Comparison of ENCODE assay signal across 18 cellular contexts in genomic region chr6:137804647-137805046, GRCh38.
A peak's percentile ranks its signal among the peaks of the same experiment; 100 is the strongest.
DNase-seq lines count a peak whose midpoint lies in the region; ATAC-seq, FAIRE-seq and TF ChIP-seq lines count a peak whose summit lies in the region.
"Had no signal": no experiment of that assay in that cellular context is flagged by ENCODE, and none has a peak within 500 bp of the region (broad histone marks: within the 10 kb centered on the region; RNA-seq: fewer than 3 reads in every experiment).

No MANE protein-coding gene starts in this region.

- H3K36me3 Mint-ChIP-seq in activated naive CD4-positive, alpha-beta T cell treated with anti-CD3 and anti-CD28 coated beads, Interleukin-2, amount 50 U/mL, for 72 hours: peaks cover 18 to 34% of the 10 kb centered on the region in 2 donors

- H3K27ac Mint-ChIP-seq in activated naive CD4-positive, alpha-beta T cell treated with anti-CD3 and anti-CD28 coated beads, Interleukin-2, amount 50 U/mL, for 72 hours: peak overlapping the region; percentile 28 to 85
- H3K27ac Mint-ChIP-seq: activated CD4-positive, alpha-beta memory T cell treated with anti-CD3 and anti-CD28 coated beads, Interleukin-2, amount 10 ng/mL, durations not matched to agents 7 days and 5 days had no signal

- intact Hi-C loops in K562 (cut with micrococcal nuclease) (no loop called here), testis (cut with DNase I; ENCODE audit: low total_unique reads) (loop anchor here (10.0 kb wide), 1 partner anchor 60 kb away; the partner anchor contains the start of gene TNFAIP3)

- H3K79me2 ChIP-seq in K562 (ENCODE audit: control insufficient read depth, insufficient read depth, low read length): no peaks in the 10 kb centered on the region

- H3K4me2 ChIP-seq in K562 (ENCODE audit: insufficient read depth, low read length): no peak overlapping the region

- no peaks in the 10 kb centered on the region for H4K20me1 ChIP-seq in K562 (replicated peaks; ENCODE audit: control insufficient read depth, insufficient read depth, low read length)

- BruUV-seq in K562 (replicated peaks; lab: Mats Ljungman, UMichigan): no TSS peak

- in situ Hi-C loops in K562 (cut with MboI): loop anchor here (10.0 kb wide), 1 partner anchor 140 kb away; no protein-coding TSS in a partner anchor

- no peaks in the 10 kb centered on the region for H3K9me1 ChIP-seq in K562 (ENCODE audit: control insufficient read depth, insufficient read depth, low read length)

- H3K27ac ChIP-seq in K562 (ENCODE audit: extremely low read depth, low read depth, low read length): peak overlapping the region; percentile 7; the same call in 1 of the 3 replicates
- H3K27ac ChIP-seq in testis: peak overlapping the region; percentile 64 to 75
- H3K27ac ChIP-seq: psoas muscle had no signal

- TF ChIP-seq CTCF in K562 (IDR thresholded peaks at IDR 0.05 in 2 of 3, conservative IDR thresholded peaks at IDR 0.05 in 1 of 3; ENCODE audit: insufficient read depth in 2 of 3, low read depth in 1 of 3, low read length in 3 of 3) (no peak), testis (IDR thresholded peaks at IDR 0.05) (no peak)

- H3K9me3 ChIP-seq in K562 (replicated peaks; ENCODE audit: control insufficient read depth, insufficient read depth, low read depth, low read length) (0 out of 2 replicates have a peak, but pooled peaks cover 2% of the 10 kb centered on the region), testis (no peaks in the 10 kb centered on the region)
- H3K9me3 ChIP-seq: heart left ventricle, psoas muscle, tibial nerve had no signal

- TF ChIP-seq POLR2A in K562 (conservative IDR thresholded peaks at IDR 0.05): no peak
- TF ChIP-seq POLR2A in testis (IDR thresholded peaks at IDR 0.05): no peak
- TF ChIP-seq POLR2A in H54 (IDR thresholded peaks at IDR 0.05; ENCODE audit: low read depth, low read length): no peak

- TF ChIP-seq RAD21 in K562 (CRISPR knock-in tag; conservative IDR thresholded peaks at IDR 0.05 in 1 of 2, IDR thresholded peaks at IDR 0.05 in 1 of 2): no peak

- no peak for TF ChIP-seq EP300 in K562 (IDR thresholded peaks at IDR 0.05; ENCODE audit: low read length)

- POLR2A ChIA-PET in K562 (lab: Yijun Ruan, JAX): interaction anchor here (0.7 to 2.2 kb wide), 2 partner anchors 10 to 30 kb away, joined by 3 to 7 read pairs; no protein-coding TSS in a partner anchor

- 7% methylated on average over 2 of the region's 2 CpGs for WGBS in K562 (ENCODE audit: insufficient coverage, low coverage, missing lambda C conversion rate)
- 18 to 35% methylated on average over 2 of the region's 2 CpGs for WGBS in testis, 2 donors

- H3K9ac ChIP-seq in K562 (ENCODE audit: insufficient read depth in 1 of 2, low read depth in 2 of 2, low read length in 2 of 2): no peak overlapping the region

- no peaks in the 10 kb centered on the region for H3K36me3 ChIP-seq in K562 (ENCODE audit: control insufficient read depth, insufficient read depth, low read length)
- no peaks in the 10 kb centered on the region for H3K36me3 ChIP-seq in testis (ENCODE audit: low read depth, missing control alignments)
- H3K36me3 ChIP-seq: heart left ventricle, tibial nerve had no signal

- no peak for DNase-seq in activated naive CD4-positive, alpha-beta T cell treated with anti-CD3 and anti-CD28 coated beads, Interleukin-2, amount 50 U/mL, for 72 hours (ENCODE audit: low spot score in 2 of 2)
- no peak for DNase-seq in activated naive CD4-positive, alpha-beta T cell treated with anti-CD3 and anti-CD28 coated beads, Interleukin-2, amount 50 U/mL, for 16 hours
- DNase-seq in K562 (ENCODE audit: extremely low read depth in 1 of 4, low spot score in 3 of 4) (no peak), left lobe of liver (ENCODE audit: low spot score) (no peak), testis (no peak), COR-L47 (lab: John Stamatoyannopoulos, UW) (no peak), H54 (ENCODE audit: insufficient read length, low spot score) (no peak), DMS114 treated with DMSO at 0.1 percent for 48 hours (lab: John Stamatoyannopoulos, UW; ENCODE audit: unreplicated experiment) (no peak)
- DNase-seq: activated CD4-positive, alpha-beta memory T cell treated with anti-CD3 and anti-CD28 coated beads, Interleukin-2, amount 10 ng/mL, durations not matched to agents 7 days and 5 days; activated effector memory CD4-positive, alpha-beta T cell treated with anti-CD3 and anti-CD28 coated beads, Interleukin-2, amount 50 U/mL, for 16 hours; heart left ventricle; kidney glomerular epithelial cell; NCI-H1694 treated with DMSO at 0.1 percent for 48 hours; NCI-H510A; psoas muscle; stimulated activated CD4-positive, alpha-beta T cell treated with anti-CD3 and anti-CD28 coated beads, Interleukin-1b, Interleukin-23, amount 100 ng/mL, for 48 hours had no signal

- H3K9me3 Mint-ChIP-seq in activated naive CD4-positive, alpha-beta T cell treated with anti-CD3 and anti-CD28 coated beads, Interleukin-2, amount 50 U/mL, for 72 hours: peaks cover 16 to 20% of the 10 kb centered on the region in 2 donors

- H3K27me3 ChIP-seq in K562 (ENCODE audit: control insufficient read depth in 2 of 2, insufficient read depth in 2 of 2, low read length in 2 of 2) (no peaks in the 10 kb centered on the region), testis (no peaks in the 10 kb centered on the region)
- H3K27me3 ChIP-seq: heart left ventricle, tibial nerve had no signal

- peak overlapping the region; percentile 71 for H2AFZ ChIP-seq in K562 (ENCODE audit: low read depth, low read length)

- no peak for ATAC-seq in activated naive CD4-positive, alpha-beta T cell treated with anti-CD3 and anti-CD28 coated beads, Interleukin-2, amount 50 U/mL, for 72 hours
- ATAC-seq in K562: no peak
- ATAC-seq in left lobe of liver: peak; percentile 52
- ATAC-seq: psoas muscle had no signal

- CTCF ChIA-PET in K562 (lab: Yijun Ruan, JAX; ENCODE audit: low intra/inter-chr PET ratio): no interaction called here

- H3K4me3 ChIP-seq in K562 (no peak overlapping the region), testis (no peak overlapping the region)
- H3K4me3 ChIP-seq: heart left ventricle, psoas muscle, tibial nerve had no signal

- peaks cover 6 to 9% of the 10 kb centered on the region in 2 experiments; a peak in 4 of 5 replicates for H3K4me1 ChIP-seq in K562 (replicated peaks in 1 of 2; ENCODE audit: control insufficient read depth in 2 of 2, insufficient read depth in 2 of 2, low read length in 2 of 2)
- H3K4me1 ChIP-seq in testis: peaks cover 22% of the 10 kb centered on the region
- H3K4me1 ChIP-seq: psoas muscle had no signal

- FAIRE-seq in K562 (lab: Jason Lieb, UNC) (no peak), H54 (lab: Jason Lieb, UNC) (no peak)
- FAIRE-seq: TTC549 had no signal

TF ChIP-seq in K562, 482 proteins besides CTCF, POLR2A, EP300 and RAD21:
- peak; percentile 50; the same call in 1 of the 2 replicates for TF ChIP-seq MAFG (tag; conservative IDR thresholded peaks at IDR 0.05)
- TF ChIP-seq ETV1 (tag; conservative IDR thresholded peaks at IDR 0.05; ENCODE audit: low read depth): no peak
- peak; percentile 11 for TF ChIP-seq MEIS2 (IDR thresholded peaks at IDR 0.05; ENCODE audit: partially characterized antibody)
- TF ChIP-seq FOS (IDR thresholded peaks at IDR 0.05; ENCODE audit: extremely low read depth, insufficient read length): no peak
- peak; percentile 91 for TF ChIP-seq ZNF316 (IDR thresholded peaks at IDR 0.05)
- TF ChIP-seq MAFK (IDR thresholded peaks at IDR 0.05; ENCODE audit: low read length): peak; percentile 61
- peak; percentile 81 for TF ChIP-seq C11orf30 (IDR thresholded peaks at IDR 0.05; ENCODE audit: low read depth)
- TF ChIP-seq MAFF (IDR thresholded peaks at IDR 0.05; ENCODE audit: low read length): peak; percentile 74
